9 cellular contexts compared by ENCODE assay signal in genomic region chr5:108726446-108727091, GRCh38. TPM values are rescaled to one million over a fixed set of nuclear protein-coding genes. Genes with fewer than 3 reads are reported as not detected.
DNase-seq lines count a peak whose midpoint lies in the region; ATAC-seq, FAIRE-seq and TF ChIP-seq lines count a peak whose summit lies in the region.
"Had no signal": no experiment of that assay in that cellular context is flagged by ENCODE, and none has a peak within 500 bp of the region (broad histone marks: within the 10 kb centered on the region; RNA-seq: fewer than 3 reads in every experiment).

No MANE protein-coding gene starts in this region.

- H3K9ac ChIP-seq in parathyroid adenoma: no peak overlapping the region

- no peaks in the 10 kb centered on the region for H3K79me2 ChIP-seq in parathyroid adenoma

- no peaks in the 10 kb centered on the region for H3K27me3 ChIP-seq in parathyroid adenoma (ENCODE audit: control insufficient read depth, insufficient read depth, low read length)

- FAIRE-seq in frontal cortex (lab: Jason Lieb, UNC): no peak

- H3K4me3 Mint-ChIP-seq in effector memory CD8-positive, alpha-beta T cell: peak overlapping the region; percentile 78 to 82

- H3K9me3 Mint-ChIP-seq in effector memory CD8-positive, alpha-beta T cell: no peaks in the 10 kb centered on the region

- peaks cover 12% of the 10 kb centered on the region for H3K4me1 ChIP-seq in parathyroid adenoma

- H3K27ac ChIP-seq in parathyroid adenoma: peak overlapping the region; percentile 91

- H2AFZ ChIP-seq in parathyroid adenoma: peak overlapping the region; percentile 83

- peak overlapping the region; percentile 57 to 61 for H3K27ac Mint-ChIP-seq in effector memory CD8-positive, alpha-beta T cell

- H3K36me3 ChIP-seq in parathyroid adenoma (ENCODE audit: control insufficient read depth, insufficient read depth, low read length): no peaks in the 10 kb centered on the region

- H3K4me2 ChIP-seq in parathyroid adenoma (ENCODE audit: low read length): peak overlapping the region; percentile 60

- H3K36me3 Mint-ChIP-seq in effector memory CD8-positive, alpha-beta T cell (ENCODE audit: insufficient read depth): peaks cover 4% of the 10 kb centered on the region

- H3K27me3 Mint-ChIP-seq in effector memory CD8-positive, alpha-beta T cell: peaks cover 0 to 8% of the 10 kb centered on the region in 2 donors

- ATAC-seq in effector memory CD8-positive, alpha-beta T cell (replicated peaks): no peak
- ATAC-seq in HG02852 (IDR thresholded peaks at IDR 0.05; ENCODE audit: unreplicated experiment): no peak

- H3K4me3 ChIP-seq in parathyroid adenoma (ENCODE audit: low read depth, low read length): peak overlapping the region; percentile 81

- in situ Hi-C loops in GM13976 (cut with MboI; ENCODE audit: low sequenced_read_pairs, unreplicated experiment): no loop called here

- H3K9me3 ChIP-seq in parathyroid adenoma (ENCODE audit: control insufficient read depth, low read length): no peaks in the 10 kb centered on the region

- H3K4me1 Mint-ChIP-seq in effector memory CD8-positive, alpha-beta T cell (ENCODE audit: low read depth in 2 of 2): peaks cover 13 to 16% of the 10 kb centered on the region in 2 donors

- TF ChIP-seq CTCF in parathyroid adenoma (IDR thresholded peaks at IDR 0.05): no peak
- no peak for TF ChIP-seq CTCF in GM13976 (IDR thresholded peaks at IDR 0.05; ENCODE audit: borderline replicate concordance, control extremely low read depth, extremely low read depth, insufficient read depth, missing control alignments)

- peak; percentile 81 for DNase-seq in DMS53 (lab: John Stamatoyannopoulos, UW)
- DNase-seq in NCI-H69 (lab: John Stamatoyannopoulos, UW): peak; percentile 55
- no peak for DNase-seq in effector memory CD8-positive, alpha-beta T cell
- DNase-seq in DMS79 (lab: John Stamatoyannopoulos, UW): no peak
- DNase-seq in GM13976 (ENCODE audit: low spot score): no peak
- DNase-seq in frontal cortex (ENCODE audit: low spot score in 2 of 2): no peak
- DNase-seq: activated effector memory CD4-positive, alpha-beta T cell treated with Interleukin-2 at 50 U/mL for 16 hours had no signal

RNA-seq across cellular contexts. Expression of gene FER, which starts 21.1 kb away (rescaled TPM):
- total RNA-seq in frontal cortex: 75.4 TPM

Comparison
In these comparisons a context has a peak if more than half of its experiments do, and no peak if none do; other contexts are left out.
1. DNase-seq: peak in DMS53 (single experiment) and NCI-H69 (single experiment); none in effector memory CD8-positive, alpha-beta T cell (0 of 3), DMS79 (single experiment), GM13976 (single experiment) and frontal cortex (0 of 2).